In the genomic region with DNA sequence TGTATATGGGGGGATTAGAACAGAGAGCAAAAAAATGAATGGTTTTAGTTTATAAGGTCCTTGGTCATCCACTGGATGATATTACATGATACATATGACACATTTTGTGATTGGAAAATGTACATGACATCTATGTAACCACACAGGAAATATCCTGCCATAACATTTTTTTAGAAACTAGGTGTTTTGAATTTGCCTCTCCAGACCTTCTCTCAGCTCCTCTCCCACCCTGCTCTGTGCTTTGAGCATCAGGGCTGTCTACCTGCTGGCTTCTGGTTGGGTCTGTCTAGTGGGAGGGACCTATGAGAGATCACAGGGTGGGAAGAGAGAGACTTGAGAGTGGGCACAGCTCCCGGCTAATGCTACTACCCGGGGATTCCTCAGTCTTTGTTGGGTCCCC, we compare ENCODE assay signal across 13 cellular contexts. TPM values are rescaled to one million over a fixed set of nuclear protein-coding genes. Genes with fewer than 3 reads are reported as not detected.
DNase-seq lines count a peak whose midpoint lies in the region; ATAC-seq and TF ChIP-seq lines count a peak whose summit lies in the region.
"Had no signal": no experiment of that assay in that cellular context is flagged by ENCODE, and none has a peak within 500 bp of the region (broad histone marks: within the 10 kb centered on the region; RNA-seq: fewer than 3 reads in every experiment).

No MANE protein-coding gene starts in this region.

- H3K4me1 ChIP-seq in esophagus squamous epithelium (peaks cover 0 to 46% (median 4%) of the 10 kb centered on the region in 3 donors), transverse colon (peaks cover 4 to 43% (median 13%) of the 10 kb centered on the region in 4 donors)

- CTCF ChIA-PET in activated naive CD4-positive, alpha-beta T cell treated with anti-CD3 and anti-CD28 coated beads, Interleukin-2, amount 10 ng/mL, durations not matched to agents 7 days and 5 days (lab: Charles Lee): interaction anchor here (1.4 to 2.2 kb wide), 2 partner anchors 21 to 24 kb away, joined by 4 to 10 read pairs; partner anchors contain the start of gene AKNA
- CTCF ChIA-PET in T-cell (lab: Charles Lee): interaction anchor here in 1 of 2 donors (0.7 to 1.9 kb wide), 3 partner anchors 9 to 42 kb away, joined by 3 to 5 read pairs (median 3); no protein-coding TSS in a partner anchor

- peak; percentile 41 to 60 (median 49) for ATAC-seq in T-cell (replicated peaks in 1 of 4)
- ATAC-seq: left colon had no signal

- intact Hi-C loops in esophagus squamous epithelium (cut with DNase I) (no loop called here), transverse colon (cut with DNase I; ENCODE audit: low total_unique reads) (no loop called here)

- no peaks in the 10 kb centered on the region for H3K27me3 ChIP-seq in esophagus squamous epithelium
- H3K27me3 ChIP-seq in transverse colon: no peaks in the 10 kb centered on the region
- H3K27me3 ChIP-seq: SJSA1 had no signal

- peaks cover 85% of the 10 kb centered on the region for H3K4me1 Mint-ChIP-seq in activated naive CD4-positive, alpha-beta T cell treated with anti-CD3 and anti-CD28 coated beads, Interleukin-2, amount 10 ng/mL, durations not matched to agents 7 days and 5 days
- H3K4me1 Mint-ChIP-seq in T-cell: peaks cover 85 to 90% (median 86%) of the 10 kb centered on the region in 3 donors
- no peaks in the 10 kb centered on the region for H3K4me1 Mint-ChIP-seq in progenitor cell of endocrine pancreas (ENCODE audit: low read depth)

- TF ChIP-seq POLR2A in esophagus squamous epithelium (IDR thresholded peaks at IDR 0.05) (no peak), transverse colon (IDR thresholded peaks at IDR 0.05) (no peak)

- H3K36me3 Mint-ChIP-seq in activated naive CD4-positive, alpha-beta T cell treated with anti-CD3 and anti-CD28 coated beads, Interleukin-2, amount 10 ng/mL, durations not matched to agents 7 days and 5 days: peaks cover 89% of the 10 kb centered on the region
- H3K36me3 Mint-ChIP-seq in T-cell: peaks cover 71% of the 10 kb centered on the region
- H3K36me3 Mint-ChIP-seq in progenitor cell of endocrine pancreas (ENCODE audit: insufficient read depth): peaks cover 17% of the 10 kb centered on the region

- H3K9me3 Mint-ChIP-seq in activated naive CD4-positive, alpha-beta T cell treated with anti-CD3 and anti-CD28 coated beads, Interleukin-2, amount 10 ng/mL, durations not matched to agents 7 days and 5 days: no peaks in the 10 kb centered on the region
- H3K9me3 Mint-ChIP-seq in T-cell (no peaks in the 10 kb centered on the region), progenitor cell of endocrine pancreas (ENCODE audit: low read depth) (no peaks in the 10 kb centered on the region)

- peak overlapping the region; percentile 88 for H3K27ac Mint-ChIP-seq in activated naive CD4-positive, alpha-beta T cell treated with anti-CD3 and anti-CD28 coated beads, Interleukin-2, amount 10 ng/mL, durations not matched to agents 7 days and 5 days
- H3K27ac Mint-ChIP-seq in T-cell (peak overlapping the region; percentile 95 to 96), progenitor cell of endocrine pancreas (no peak overlapping the region)

- H3K27ac ChIP-seq in esophagus squamous epithelium: peak overlapping the region in 3 of 4 donors; percentile 7 to 33 (median 24)
- peak overlapping the region in 3 of 4 donors; percentile 41 to 77 (median 42) for H3K27ac ChIP-seq in transverse colon
- H3K27ac ChIP-seq: SJSA1 had no signal

- H3K4me3 Mint-ChIP-seq in activated naive CD4-positive, alpha-beta T cell treated with anti-CD3 and anti-CD28 coated beads, Interleukin-2, amount 10 ng/mL, durations not matched to agents 7 days and 5 days: no peak overlapping the region
- H3K4me3 Mint-ChIP-seq in T-cell (peak overlapping the region; percentile 28 to 60 (median 47)), progenitor cell of endocrine pancreas (ENCODE audit: low read depth) (no peak overlapping the region)

- no peak for TF ChIP-seq CTCF in esophagus squamous epithelium (IDR thresholded peaks at IDR 0.05)
- TF ChIP-seq CTCF in transverse colon (IDR thresholded peaks at IDR 0.05): no peak
- TF ChIP-seq CTCF in progenitor cell of endocrine pancreas (IDR thresholded peaks at IDR 0.05; ENCODE audit: unreplicated experiment): no peak

- H3K4me3 ChIP-seq in esophagus squamous epithelium: no peak overlapping the region
- H3K4me3 ChIP-seq in transverse colon: no peak overlapping the region
- H3K4me3 ChIP-seq: SJSA1 had no signal

- H3K27me3 Mint-ChIP-seq in activated naive CD4-positive, alpha-beta T cell treated with anti-CD3 and anti-CD28 coated beads, Interleukin-2, amount 10 ng/mL, durations not matched to agents 7 days and 5 days: no peaks in the 10 kb centered on the region
- H3K27me3 Mint-ChIP-seq in T-cell (no peaks in the 10 kb centered on the region), progenitor cell of endocrine pancreas (no peaks in the 10 kb centered on the region)

- no peaks in the 10 kb centered on the region for H3K9me3 ChIP-seq in esophagus squamous epithelium
- H3K9me3 ChIP-seq in transverse colon: no peaks in the 10 kb centered on the region
- H3K9me3 ChIP-seq: SJSA1 had no signal

- in situ Hi-C loops in transverse colon (cut with MboI; ENCODE audit: low pct_ligation_motif_present in 1 of 4, low pct_unique_long_range_greater_than_20kb in 1 of 4, low sequenced_read_pairs in 3 of 4): no loop called here

- 35 to 56% methylated on average over 2 of the region's 2 CpGs for WGBS in esophagus squamous epithelium, 2 donors
- WGBS in transverse colon (ENCODE audit: low coverage in 1 of 2), 2 donors: 20 to 60% methylated on average over 1 to 2 of the region's 2 CpGs

- H3K36me3 ChIP-seq in esophagus squamous epithelium: peaks cover 20 to 85% (median 23%) of the 10 kb centered on the region in 3 donors
- peaks cover 0 to 54% (median 26%) of the 10 kb centered on the region in 4 donors for H3K36me3 ChIP-seq in transverse colon

- POLR2A ChIA-PET in T-cell (lab: Charles Lee): interaction anchor here (0.6 to 1.5 kb wide), 4 partner anchors 8 to 22 kb away, joined by 3 to 5 read pairs (median 4); no protein-coding TSS in a partner anchor

- TF ChIP-seq EP300 in transverse colon (IDR thresholded peaks at IDR 0.05; ENCODE audit: low read depth): no peak

- DNase-seq in activated naive CD4-positive, alpha-beta T cell treated with anti-CD3 and anti-CD28 coated beads, Interleukin-2, amount 10 ng/mL, durations not matched to agents 7 days and 5 days: no peak
- DNase-seq in activated naive CD4-positive, alpha-beta T cell (lab: John Stamatoyannopoulos, UW): no peak
- DNase-seq in T-cell: peak in 12 of 34 experiments; percentile 17 to 73 (median 40)
- no peak for DNase-seq in esophagus squamous epithelium (lab: John Stamatoyannopoulos, UW)
- DNase-seq in transverse colon: no peak
- DNase-seq in progenitor cell of endocrine pancreas (ENCODE audit: low spot score, unreplicated experiment): no peak
- DNase-seq in RKO (ENCODE audit: low spot score): no peak
- no peak for DNase-seq in NCI-H1436 treated with DMSO at 0.1 percent for 48 hours (lab: John Stamatoyannopoulos, UW)
- DNase-seq: NCI-H187 treated with DMSO at 0.1 percent for 48 hours had no signal

RNA-seq across cellular contexts. Expression of gene AKNA, which starts 24.4 kb away (rescaled TPM):
- 100 to 1,000 TPM; 382 to 462 (median 415) TPM for total RNA-seq in T-cell
- 10 to 100 TPM in 1 of 4 donors, 1 to 10 TPM in 3; 6.1 to 25.0 (median 7.6) TPM for total RNA-seq in esophagus squamous epithelium
- total RNA-seq in transverse colon: 10 to 100 TPM; 34.8 to 63.2 (median 48.6) TPM
- 19.3 and 24.6 TPM in 2 replicates for total RNA-seq in progenitor cell of endocrine pancreas

RNA-seq across cellular contexts. Expression of gene ORM2, which starts 33.8 kb away (rescaled TPM):
- 1 to 10 TPM in 3 of 5 donors, not detected in 2; 1.4 to 2.2 (median 1.8) TPM for total RNA-seq in T-cell
- total RNA-seq in esophagus squamous epithelium: not detected
- not detected for total RNA-seq in transverse colon
- total RNA-seq in progenitor cell of endocrine pancreas: 3.2 and 5.4 TPM in 2 replicates
- total RNA-seq: astrocyte, endothelial cell of umbilical vein, left colon, SJSA1 had no signal

RNA-seq across cellular contexts. Expression of gene ORM1, which starts 40.5 kb away (rescaled TPM):
- total RNA-seq in T-cell (1 to 10 TPM in 3 of 5 donors, not detected in 2; 4.2 to 8.3 (median 6.2) TPM), esophagus squamous epithelium (under 1 TPM in 1 of 4 donors, not detected in 3; 0.41 TPM), transverse colon (not detected), progenitor cell of endocrine pancreas (9.3 and 10.8 TPM in 2 replicates)
- total RNA-seq: astrocyte, endothelial cell of umbilical vein, left colon, SJSA1 had no signal

Comparison
In these comparisons a context has a peak if more than half of its experiments do, and no peak if none do; other contexts are left out.
1. H3K4me3 Mint-ChIP-seq: peak in T-cell (3 of 3); none in activated naive CD4-positive, alpha-beta T cell treated with anti-CD3 and anti-CD28 coated beads, Interleukin-2, amount 10 ng/mL, durations not matched to agents 7 days and 5 days (single experiment) and progenitor cell of endocrine pancreas (single experiment).
2. RNA of gene AKNA, which starts 24.4 kb away (total RNA-seq): 382 to 462 TPM in T-cell; 34.8 to 63.2 TPM in transverse colon, 19.3 to 24.6 TPM in progenitor cell of endocrine pancreas and 6.1 to 25.0 TPM in esophagus squamous epithelium; every median in the first group is over 4 times any median in the second.